Comparison of ENCODE assay signal across 22 cellular contexts in the genomic region with DNA sequence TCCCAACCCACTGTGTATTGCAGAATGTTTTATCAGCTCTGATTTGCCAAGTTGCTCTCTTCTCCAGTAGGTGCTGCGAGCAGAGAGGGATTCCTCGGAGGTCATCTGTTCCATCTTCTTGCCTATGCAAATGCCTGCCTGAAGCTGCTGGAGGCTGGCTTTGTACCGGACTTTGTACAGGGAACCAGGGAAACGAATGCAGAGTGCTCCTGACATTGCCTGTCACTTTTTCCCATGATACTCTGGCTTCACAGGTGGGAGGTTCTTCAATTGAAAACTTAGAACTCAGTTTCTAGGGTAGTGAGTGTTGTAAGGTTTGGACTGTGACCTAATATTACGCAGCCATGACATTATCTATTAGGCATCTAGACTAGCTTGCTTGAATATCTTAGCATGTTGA. TPM values are rescaled to one million over a fixed set of nuclear protein-coding genes. Genes with fewer than 3 reads are reported as not detected.
"Had no signal": no experiment of that assay in that cellular context is flagged by ENCODE, and none has a peak within 500 bp of the region (broad histone marks: within the 10 kb centered on the region; RNA-seq: fewer than 3 reads in every experiment).

No MANE protein-coding gene starts in this region.

- ATAC-seq: mucosa of descending colon; naive thymus-derived CD4-positive, alpha-beta T cell; sciatic nerve; stimulated activated memory B cell treated with anti-CD40 and anti-IgM and Interleukin-4, amounts not matched to agents 10 μg/mL and 1 μg/mL and 100 μg/mL, for 72 hours had no signal

- H3K36me3 Mint-ChIP-seq: activated CD4-positive, alpha-beta memory T cell treated with anti-CD3 and anti-CD28 coated beads for 36 hours; activated naive CD8-positive, alpha-beta T cell treated with anti-CD3 and anti-CD28 coated beads for 36 hours; naive thymus-derived CD4-positive, alpha-beta T cell; neural progenitor cell; stimulated activated memory B cell treated with anti-CD40 and anti-IgM and Interleukin-4, amounts not matched to agents 10 μg/mL and 1 μg/mL and 100 μg/mL, for 72 hours had no signal

- H3K27me3 Mint-ChIP-seq: activated B cell treated with CpG ODN at 0.5 μM for 24 hours; activated CD4-positive, alpha-beta memory T cell treated with anti-CD3 and anti-CD28 coated beads for 36 hours; activated naive CD8-positive, alpha-beta T cell treated with anti-CD3 and anti-CD28 coated beads for 36 hours; naive thymus-derived CD4-positive, alpha-beta T cell; progenitor cell of endocrine pancreas; stimulated activated memory B cell treated with anti-CD40 and anti-IgM and Interleukin-4, amounts not matched to agents 10 μg/mL and 1 μg/mL and 100 μg/mL, for 72 hours had no signal

- H3K27me3 ChIP-seq: cardiac muscle cell, neural progenitor cell, spleen had no signal

- H3K9me3 ChIP-seq: mucosa of descending colon, spleen, thoracic aorta had no signal

- H3K27ac ChIP-seq: cardiac muscle cell, dorsolateral prefrontal cortex, epithelial cell of prostate, neural progenitor cell, spleen, thoracic aorta had no signal

- H3K4me1 ChIP-seq: neural progenitor cell, spleen had no signal

- H3K9me3 Mint-ChIP-seq: activated B cell treated with CpG ODN at 0.5 μM for 24 hours; activated CD4-positive, alpha-beta memory T cell treated with anti-CD3 and anti-CD28 coated beads for 36 hours; activated naive CD8-positive, alpha-beta T cell treated with anti-CD3 and anti-CD28 coated beads for 36 hours; neural progenitor cell; stimulated activated memory B cell treated with anti-CD40 and anti-IgM and Interleukin-4, amounts not matched to agents 10 μg/mL and 1 μg/mL and 100 μg/mL, for 72 hours had no signal

- H3K4me3 ChIP-seq: cardiac muscle cell, dorsolateral prefrontal cortex, mucosa of descending colon, neural progenitor cell, spleen, thoracic aorta had no signal

- H3K4me3 Mint-ChIP-seq: activated B cell treated with CpG ODN at 0.5 μM for 24 hours; activated CD4-positive, alpha-beta memory T cell treated with anti-CD3 and anti-CD28 coated beads for 36 hours; activated naive CD8-positive, alpha-beta T cell treated with anti-CD3 and anti-CD28 coated beads for 36 hours; endodermal cell; naive thymus-derived CD4-positive, alpha-beta T cell; neural progenitor cell; stimulated activated memory B cell treated with anti-CD40 and anti-IgM and Interleukin-4, amounts not matched to agents 10 μg/mL and 1 μg/mL and 100 μg/mL, for 72 hours had no signal

- H3K36me3 ChIP-seq: cardiac muscle cell, neural progenitor cell, spleen, thoracic aorta had no signal

- DNase-seq: activated B cell treated with CpG ODN at 0.5 μM for 24 hours; activated CD4-positive, alpha-beta memory T cell treated with anti-CD3 and anti-CD28 coated beads for 36 hours; activated CD4-positive, alpha-beta T cell treated with anti-CD3 and anti-CD28 coated beads for 4 hours; activated naive CD8-positive, alpha-beta T cell treated with anti-CD3 and anti-CD28 coated beads for 36 hours; activated T-cell treated with anti-CD3 and anti-CD28 coated beads for 4 hours; amniotic stem cell; dorsolateral prefrontal cortex; endodermal cell; mammary epithelial cell; mucosa of descending colon; naive thymus-derived CD4-positive, alpha-beta T cell; spleen; stimulated activated CD4-positive, alpha-beta T cell treated with anti-CD3 and anti-CD28 coated beads, Interleukin-4, amount 100 ng/mL, for 4 hours; T-helper 1 cell; T-helper 9 cell had no signal

- H3K27ac Mint-ChIP-seq: activated B cell treated with CpG ODN at 0.5 μM for 24 hours; activated CD4-positive, alpha-beta memory T cell treated with anti-CD3 and anti-CD28 coated beads for 36 hours; activated naive CD8-positive, alpha-beta T cell treated with anti-CD3 and anti-CD28 coated beads for 36 hours; endodermal cell; naive thymus-derived CD4-positive, alpha-beta T cell; neural progenitor cell; progenitor cell of endocrine pancreas; stimulated activated memory B cell treated with anti-CD40 and anti-IgM and Interleukin-4, amounts not matched to agents 10 μg/mL and 1 μg/mL and 100 μg/mL, for 72 hours had no signal

- H3K4me1 Mint-ChIP-seq: activated B cell treated with CpG ODN at 0.5 μM for 24 hours; activated naive CD8-positive, alpha-beta T cell treated with anti-CD3 and anti-CD28 coated beads for 36 hours; endodermal cell; naive thymus-derived CD4-positive, alpha-beta T cell; stimulated activated memory B cell treated with anti-CD40 and anti-IgM and Interleukin-4, amounts not matched to agents 10 μg/mL and 1 μg/mL and 100 μg/mL, for 72 hours had no signal

RNA-seq across cellular contexts. Expression of gene AR, which starts 24.9 kb away (rescaled TPM):
- total RNA-seq: activated B cell treated with CpG ODN at 0.5 μM for 24 hours; activated naive CD8-positive, alpha-beta T cell treated with anti-CD3 and anti-CD28 coated beads for 36 hours had no signal
- polyA plus RNA-seq: naive thymus-derived CD4-positive, alpha-beta T cell had no signal
